Comparison of ENCODE assay signal across 21 cellular contexts in genomic region chr6:125293587-125293986, GRCh38.
"Had no signal": no experiment of that assay in that cellular context is flagged by ENCODE, and none has a peak within 500 bp of the region (broad histone marks: within the 10 kb centered on the region; RNA-seq: fewer than 3 reads in every experiment).

No MANE protein-coding gene starts in this region.

- H3K4me3 ChIP-seq: hepatocyte, lung, neural progenitor cell, ovary, right atrium auricular region, sigmoid colon, testis, transverse colon had no signal

- H3K27me3 Mint-ChIP-seq: dendritic cell treated with granulocyte-macrophage colony-stimulating factor and Interleukin-4, amounts not matched to agents 40 ng/mL and 50 ng/mL, for 4 days; stimulated activated naive B cell treated with anti-CD40 and anti-IgM and Interleukin-4, amounts not matched to agents 10 μg/mL and 1 μg/mL and 100 μg/mL, for 72 hours; stimulated activated naive CD8-positive, alpha-beta T cell treated with anti-CD3 and anti-CD28 coated beads, Interleukin-15, amount 100 ng/mL, for 72 hours had no signal

- H3K9me3 ChIP-seq: ovary, right atrium auricular region, sigmoid colon, testis, transverse colon had no signal

- DNase-seq: foreskin melanocyte; head of caudate nucleus; kidney; left cardiac atrium; left ventricle myocardium superior; mesendoderm; natural killer cell; nucleus accumbens; ovary; sigmoid colon; small intestine; stimulated activated CD4-positive, alpha-beta T cell treated with anti-CD3 and anti-CD28 coated beads, Interleukin-4, amount 100 ng/mL, for 24 hours; stimulated activated naive B cell treated with anti-CD40 and anti-IgM and Interleukin-4, amounts not matched to agents 10 μg/mL and 1 μg/mL and 100 μg/mL, for 72 hours; stimulated activated naive CD8-positive, alpha-beta T cell treated with anti-CD3 and anti-CD28 coated beads, Interleukin-15, amount 100 ng/mL, for 72 hours; testis; transverse colon had no signal

- H3K4me1 Mint-ChIP-seq: neural progenitor cell had no signal

- FAIRE-seq: kidney, small intestine had no signal

- H3K27me3 ChIP-seq: hepatocyte, neural progenitor cell, ovary, right atrium auricular region, sigmoid colon, testis, transverse colon had no signal

- H3K4me1 ChIP-seq: neural progenitor cell, testis, transverse colon had no signal

- H3K27ac ChIP-seq: hepatocyte, neural progenitor cell, ovary, sigmoid colon, testis, transverse colon had no signal

- H3K4me2 ChIP-seq: hepatocyte, neural progenitor cell had no signal

- ATAC-seq: left cardiac atrium; left ventricle myocardium superior; natural killer cell; stimulated activated naive B cell treated with anti-CD40 and anti-IgM and Interleukin-4, amounts not matched to agents 10 μg/mL and 1 μg/mL and 100 μg/mL, for 72 hours; stimulated activated naive CD8-positive, alpha-beta T cell treated with anti-CD3 and anti-CD28 coated beads, Interleukin-15, amount 100 ng/mL, for 72 hours had no signal

- H3K36me3 ChIP-seq: ovary had no signal

- H3K4me3 Mint-ChIP-seq: dendritic cell treated with granulocyte-macrophage colony-stimulating factor and Interleukin-4, amounts not matched to agents 40 ng/mL and 50 ng/mL, for 4 days; natural killer cell; neural progenitor cell; stimulated activated naive B cell treated with anti-CD40 and anti-IgM and Interleukin-4, amounts not matched to agents 10 μg/mL and 1 μg/mL and 100 μg/mL, for 72 hours; stimulated activated naive CD8-positive, alpha-beta T cell treated with anti-CD3 and anti-CD28 coated beads, Interleukin-15, amount 100 ng/mL, for 72 hours had no signal

- H3K27ac Mint-ChIP-seq: dendritic cell treated with granulocyte-macrophage colony-stimulating factor and Interleukin-4, amounts not matched to agents 40 ng/mL and 50 ng/mL, for 4 days; neural progenitor cell; stimulated activated naive B cell treated with anti-CD40 and anti-IgM and Interleukin-4, amounts not matched to agents 10 μg/mL and 1 μg/mL and 100 μg/mL, for 72 hours; stimulated activated naive CD8-positive, alpha-beta T cell treated with anti-CD3 and anti-CD28 coated beads, Interleukin-15, amount 100 ng/mL, for 72 hours had no signal

- H2AFZ ChIP-seq: hepatocyte, neural progenitor cell had no signal

- H3K9ac ChIP-seq: neural progenitor cell had no signal

- H3K9me3 Mint-ChIP-seq: natural killer cell; stimulated activated naive B cell treated with anti-CD40 and anti-IgM and Interleukin-4, amounts not matched to agents 10 μg/mL and 1 μg/mL and 100 μg/mL, for 72 hours; stimulated activated naive CD8-positive, alpha-beta T cell treated with anti-CD3 and anti-CD28 coated beads, Interleukin-15, amount 100 ng/mL, for 72 hours had no signal
